14 cellular contexts compared by ENCODE assay signal in genomic region chr10:101612086-101612485, GRCh38.
"Had no signal": no experiment of that assay in that cellular context is flagged by ENCODE, and none has a peak within 500 bp of the region (broad histone marks: within the 10 kb centered on the region; RNA-seq: fewer than 3 reads in every experiment).

No MANE protein-coding gene starts in this region.

- H3K9me3 ChIP-seq: ascending aorta, colonic mucosa, gastrocnemius medialis, heart right ventricle, left lung, pancreas, tibial nerve had no signal

- DNase-seq: activated B cell treated with CpG ODN at 0.5 μM for 24 hours; activated CD4-positive, alpha-beta T cell treated with anti-CD3 and anti-CD28 coated beads, Interleukin-2, amount 50 U/mL, for 1 hour; colonic mucosa; effector CD4-positive, alpha-beta T cell; gastrocnemius medialis; heart right ventricle; left lung; mesendoderm; pancreas; T-helper 17 cell had no signal

- H3K4me3 Mint-ChIP-seq: activated B cell treated with CpG ODN at 0.5 μM for 24 hours, T-helper 17 cell had no signal

- H3K4me3 ChIP-seq: ascending aorta, colonic mucosa, gastrocnemius medialis, heart right ventricle, left lung, neural progenitor cell, pancreas, skin epidermis, tibial nerve had no signal

- ATAC-seq: gastrocnemius medialis, pancreas, T-helper 17 cell had no signal

- H3K27me3 Mint-ChIP-seq: activated B cell treated with CpG ODN at 0.5 μM for 24 hours, T-helper 17 cell had no signal

- H3K36me3 ChIP-seq: colonic mucosa, neural progenitor cell had no signal

- H3K4me1 ChIP-seq: ascending aorta, colonic mucosa, gastrocnemius medialis, left lung, pancreas had no signal

- H3K9me3 Mint-ChIP-seq: activated B cell treated with CpG ODN at 0.5 μM for 24 hours, neural progenitor cell had no signal

- H3K27me3 ChIP-seq: ascending aorta, colonic mucosa, gastrocnemius medialis, heart right ventricle, left lung, neural progenitor cell, pancreas, tibial nerve had no signal

- H3K27ac ChIP-seq: ascending aorta, colonic mucosa, gastrocnemius medialis, heart right ventricle, left lung, neural progenitor cell, pancreas had no signal

- H3K27ac Mint-ChIP-seq: activated B cell treated with CpG ODN at 0.5 μM for 24 hours, T-helper 17 cell had no signal
